18 cellular contexts compared by ENCODE assay signal in the genomic region with DNA sequence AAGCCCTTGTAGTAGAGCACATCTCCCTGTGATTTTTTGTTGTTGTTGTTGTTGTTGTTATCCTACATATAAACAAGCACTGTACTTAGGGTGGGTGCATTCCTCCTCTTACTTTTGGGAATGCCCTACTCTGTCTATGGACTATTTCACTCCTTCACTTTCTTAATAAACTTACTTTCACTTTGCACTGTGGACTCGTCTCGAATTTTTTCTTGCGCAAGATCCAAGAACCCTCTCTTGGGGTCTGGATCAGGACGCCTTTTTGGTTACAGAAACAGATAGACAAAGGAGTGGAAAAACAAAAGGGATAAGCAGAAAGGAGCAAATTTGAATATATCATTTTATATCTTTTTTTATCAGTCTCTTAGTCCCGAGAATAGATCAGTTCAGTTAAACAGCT. TPM values are rescaled to one million over a fixed set of nuclear protein-coding genes. Genes with fewer than 3 reads are reported as not detected.
A peak's percentile ranks its signal among the peaks of the same experiment; 100 is the strongest.
DNase-seq lines count a peak whose midpoint lies in the region; ATAC-seq and TF ChIP-seq lines count a peak whose summit lies in the region.
"Had no signal": no experiment of that assay in that cellular context is flagged by ENCODE, and none has a peak within 500 bp of the region (broad histone marks: within the 10 kb centered on the region; RNA-seq: fewer than 3 reads in every experiment).

No MANE protein-coding gene starts in this region.

- peaks cover 5 to 7% of the 10 kb centered on the region in 2 experiments; a peak in 2 of 3 replicates for H3K36me3 ChIP-seq in HEK293 (ENCODE audit: control insufficient read depth in 2 of 2, insufficient read depth in 1 of 2, low read length in 2 of 2)
- no peaks in the 10 kb centered on the region for H3K36me3 ChIP-seq in skeletal muscle satellite cell (ENCODE audit: insufficient read depth, low read length)
- no peaks in the 10 kb centered on the region for H3K36me3 ChIP-seq in thyroid gland
- H3K36me3 ChIP-seq in mucosa of descending colon (ENCODE audit: low read depth) = no peaks in the 10 kb centered on the region

- WGBS in right cardiac atrium = 53% methylated on average over 5 of the region's 5 CpGs
- 83 to 84% methylated on average over 5 of the region's 5 CpGs for WGBS in thyroid gland, 2 donors

- H3K4me1 ChIP-seq in HEK293 (ENCODE audit: control insufficient read depth, insufficient read depth, low read length) (peaks cover 30% of the 10 kb centered on the region), right cardiac atrium (ENCODE audit: control insufficient read depth, insufficient read depth, low read length) (no peaks in the 10 kb centered on the region), skeletal muscle satellite cell (ENCODE audit: control insufficient read depth, insufficient read depth, low read length) (peaks cover 15% of the 10 kb centered on the region), thyroid gland (peaks cover 17% of the 10 kb centered on the region in 2 donors), mucosa of descending colon (ENCODE audit: low read depth) (no peaks in the 10 kb centered on the region)

- H3K9me3 ChIP-seq in HEK293 (ENCODE audit: control insufficient read depth, insufficient read depth, low read depth, low read length) (no peaks in the 10 kb centered on the region), right cardiac atrium (ENCODE audit: control insufficient read depth, low read length) (no peaks in the 10 kb centered on the region), skeletal muscle satellite cell (replicated peaks; ENCODE audit: low read length) (no peaks in the 10 kb centered on the region), thyroid gland (no peaks in the 10 kb centered on the region), mucosa of descending colon (no peaks in the 10 kb centered on the region)
- H3K9me3 ChIP-seq: stomach had no signal

- CTCF ChIA-PET in HEK293 (lab: Yijun Ruan, JAX) = interaction anchor here (0.7 to 1.1 kb wide), 2 partner anchors 12 to 88 kb away, joined by 3 read pairs; a partner anchor contains a TSS

- no peak overlapping the region for H3K9ac ChIP-seq in skeletal muscle satellite cell (ENCODE audit: low read depth, low read length)

- peak; percentile 53 to 72 for ATAC-seq in right cardiac atrium
- no peak for ATAC-seq in GM21526 (IDR thresholded peaks at IDR 0.05; ENCODE audit: low FRiP score, unreplicated experiment)
- no peak for ATAC-seq in mucosa of descending colon
- ATAC-seq: effector memory CD8-positive, alpha-beta T cell; natural killer cell treated with Interleukin-12 subunit alpha and Interleukin-12 subunit beta and Interleukin-15 and Interleukin-18, amount 100 ng/mL, for 72 hours; T-helper 17 cell had no signal

- no peaks in the 10 kb centered on the region for H3K27me3 ChIP-seq in right cardiac atrium (ENCODE audit: control insufficient read depth, insufficient read depth)
- H3K27me3 ChIP-seq in skeletal muscle satellite cell (ENCODE audit: control insufficient read depth, insufficient read depth, low read length) = no peaks in the 10 kb centered on the region
- no peaks in the 10 kb centered on the region for H3K27me3 ChIP-seq in thyroid gland
- H3K27me3 ChIP-seq: stomach had no signal

- H3K27ac ChIP-seq in HEK293 (ENCODE audit: extremely low read depth, low read depth, low read length) (no peak overlapping the region), coronary artery (peak overlapping the region; percentile 52 to 59), right cardiac atrium (ENCODE audit: low read length) (no peak overlapping the region), thyroid gland (peak overlapping the region in 1 of 3 donors; percentile 56)

- TF ChIP-seq POLR2A in thyroid gland (IDR thresholded peaks at IDR 0.05) = no peak

- H3K4me3 ChIP-seq in HEK293 (ENCODE audit: low read depth, low read length) (no peak overlapping the region), coronary artery (peak overlapping the region; percentile 48), right cardiac atrium (ENCODE audit: low read length) (peak overlapping the region; percentile 18), skeletal muscle satellite cell (ENCODE audit: low read length) (peak overlapping the region; percentile 43), thyroid gland (replicated peaks in 1 of 3) (no peak overlapping the region), mucosa of descending colon (no peak overlapping the region)

- peak overlapping the region; percentile 70 for H3K4me2 ChIP-seq in skeletal muscle satellite cell (ENCODE audit: low read length)

- intact Hi-C loops in right cardiac atrium (cut with DNase I) (no loop called here), thyroid gland (cut with DNase I) (no loop called here), mucosa of descending colon (cut with DNase I, micrococcal nuclease) (no loop called here)

- DNase-seq in coronary artery (ENCODE audit: low spot score) (no peak), right cardiac atrium (no peak), T-helper 9 cell (no peak), thyroid gland (no peak), mucosa of descending colon (no peak)
- DNase-seq: Calu3; cerebellar nuclear complex; effector memory CD8-positive, alpha-beta T cell; foreskin fibroblast; NCI-H2029; NCI-H446 treated with DMSO at 0.1 percent for 48 hours; SHP77 treated with DMSO at 0.1 percent for 48 hours; stomach; T-helper 17 cell had no signal

- no peak for TF ChIP-seq CTCF in HEK293 (tag by site-specific recombination; IDR thresholded peaks at IDR 0.05)
- no peak for TF ChIP-seq CTCF in coronary artery (IDR thresholded peaks at IDR 0.05)
- TF ChIP-seq CTCF in thyroid gland (IDR thresholded peaks at IDR 0.05) = no peak
- no peak for TF ChIP-seq CTCF in mucosa of descending colon (IDR thresholded peaks at IDR 0.05)

- POLR2A ChIA-PET in HEK293 (lab: Yijun Ruan, JAX) = interaction anchor here (1.7 kb wide), 1 partner anchor 9 kb away, joined by 4 read pairs; no protein-coding TSS in a partner anchor

TF ChIP-seq in HEK293, 187 proteins besides CTCF, POLR2A, EP300 and RAD21:
- TF ChIP-seq KLF9 (tag by site-specific recombination; IDR thresholded peaks at IDR 0.05; ENCODE audit: low read depth) (no peak), PRDM1 (tag by site-specific recombination; IDR thresholded peaks at IDR 0.05) (0 out of 2 replicates have a peak, but pooled peaks have one; percentile 50)

RNA-seq across cellular contexts. Expression of a gene that starts 14.4 kb away (rescaled TPM):
- total RNA-seq in right cardiac atrium (100 to 1,000 TPM in 2 of 4 donors, 10 to 100 TPM in 2; 84.2 to 108 (median 101) TPM), thyroid gland (100 to 1,000 TPM in 1 of 4 donors, 10 to 100 TPM in 3; 84.5 to 105 (median 98.5) TPM), mucosa of descending colon (10 to 100 TPM; 54.0 to 83.5 (median 57.8) TPM)
- 68.4 TPM for polyA plus RNA-seq in right cardiac atrium
- 64.1 and 77.1 TPM in 2 replicates for total RNA-seq in skeletal muscle satellite cell (2012; rRNA removed)

RNA-seq across cellular contexts. Expression of a gene that starts 31.7 kb away (rescaled TPM):
- 100 to 1,000 TPM; 371 to 421 (median 408) TPM for total RNA-seq in right cardiac atrium
- 174 TPM for polyA plus RNA-seq in right cardiac atrium
- 32.3 and 45.9 TPM in 2 replicates for total RNA-seq in skeletal muscle satellite cell (2012; rRNA removed)
- 100 to 1,000 TPM in 2 of 4 donors, 10 to 100 TPM in 2; 95.7 to 125 (median 104) TPM for total RNA-seq in thyroid gland
- 100 to 1,000 TPM; 111 to 121 (median 119) TPM for total RNA-seq in mucosa of descending colon

RNA-seq across cellular contexts. Expression of a gene that starts 56.3 kb away (rescaled TPM):
- total RNA-seq in right cardiac atrium = 1 to 10 TPM in 1 of 4 donors, under 1 TPM in 3; 0.40 to 1.5 (median 0.52) TPM
- 0.41 TPM for polyA plus RNA-seq in right cardiac atrium
- total RNA-seq in skeletal muscle satellite cell (2012; rRNA removed) = 6.3 TPM in 2 replicates
- total RNA-seq in thyroid gland = 1 to 10 TPM in 3 of 4 donors, under 1 TPM in 1; 0.42 to 2.1 (median 1.6) TPM
- 1 to 10 TPM; 1.3 to 2.9 (median 1.7) TPM for total RNA-seq in mucosa of descending colon

Comparison
In these comparisons a context has a peak if more than half of its experiments do, and no peak if none do; other contexts are left out.
1. H3K27ac ChIP-seq: peak in coronary artery (2 of 2); none in HEK293 (single experiment) and right cardiac atrium (single experiment).
2. H3K4me3 ChIP-seq: peak in coronary artery (single experiment), right cardiac atrium (single experiment) and skeletal muscle satellite cell (single experiment); none in HEK293 (single experiment), thyroid gland (0 of 3) and mucosa of descending colon (single experiment).
3. ATAC-seq: peak in right cardiac atrium (2 of 2); none in GM21526 (single experiment) and mucosa of descending colon (single experiment).